32 cellular contexts compared by ENCODE assay signal in the genomic region with DNA sequence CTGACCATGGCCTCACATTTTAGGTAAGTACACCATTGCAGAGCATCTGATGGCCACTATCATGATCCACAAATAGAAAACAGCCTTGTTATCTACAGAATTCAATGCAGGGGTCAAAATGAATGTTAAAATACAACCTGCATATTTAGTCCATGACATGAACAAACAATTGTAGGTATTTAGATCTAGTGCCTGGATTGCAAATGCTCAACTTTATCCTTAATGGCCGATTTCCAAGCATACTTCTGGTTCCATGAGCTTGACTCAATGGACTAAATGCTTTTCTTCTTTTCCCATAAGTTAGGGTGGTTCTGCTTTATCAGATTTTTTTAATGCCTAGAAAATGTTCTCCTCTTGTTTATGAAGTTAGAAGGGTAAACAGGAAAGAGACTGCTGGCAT.
DNase-seq lines count a peak whose midpoint lies in the region; ATAC-seq and TF ChIP-seq lines count a peak whose summit lies in the region.
"Had no signal": no experiment of that assay in that cellular context is flagged by ENCODE, and none has a peak within 500 bp of the region (broad histone marks: within the 10 kb centered on the region; RNA-seq: fewer than 3 reads in every experiment).

No MANE protein-coding gene starts in this region.

- H3K4me1 Mint-ChIP-seq in stimulated activated naive B cell treated with anti-CD40 and anti-IgM and Interleukin-4, amounts not matched to agents 10 μg/mL and 1 μg/mL and 100 μg/mL, for 72 hours: no peaks in the 10 kb centered on the region
- H3K4me1 Mint-ChIP-seq: B cell; CD14-positive monocyte; CD4-positive, alpha-beta memory T cell; CD4-positive, CD25-positive, alpha-beta regulatory T cell; CD8-positive, alpha-beta memory T cell had no signal

- no peak overlapping the region for H4K8ac ChIP-seq in trophoblast cell (ENCODE audit: low read depth, low read length)

- H3K27ac ChIP-seq in C4-2B: peak overlapping the region; percentile 23; the same call in 1 of the 2 replicates
- H3K27ac ChIP-seq in trophoblast cell (ENCODE audit: low read depth, low read length): peak overlapping the region; percentile 98
- H3K27ac ChIP-seq: 22Rv1; A549; BLaER1; BLaER1 treated with 17β-estradiol and CSF1 and Interleukin-3, amounts not matched to agents 10 nM and 100 nM had no signal

- no peak overlapping the region for H2BK5ac ChIP-seq in trophoblast cell (ENCODE audit: low read depth, low read length, poor library complexity)

- H3K4me3 Mint-ChIP-seq in stimulated activated naive B cell treated with anti-CD40 and anti-IgM and Interleukin-4, amounts not matched to agents 10 μg/mL and 1 μg/mL and 100 μg/mL, for 72 hours: no peak overlapping the region
- H3K4me3 Mint-ChIP-seq: B cell; CD14-positive monocyte; CD4-positive, alpha-beta memory T cell; CD4-positive, alpha-beta T cell; CD8-positive, alpha-beta memory T cell; CD8-positive, alpha-beta T cell had no signal

- no CpG with 5 or more reads among the region's 1 CpG for WGBS in trophoblast cell (ENCODE audit: extremely low coverage, insufficient coverage, insufficient read length)

- H3K27ac Mint-ChIP-seq in stimulated activated naive B cell treated with anti-CD40 and anti-IgM and Interleukin-4, amounts not matched to agents 10 μg/mL and 1 μg/mL and 100 μg/mL, for 72 hours: no peak overlapping the region
- H3K27ac Mint-ChIP-seq: B cell; CD14-positive monocyte; CD4-positive, alpha-beta memory T cell; CD4-positive, alpha-beta T cell; CD4-positive, CD25-positive, alpha-beta regulatory T cell; CD8-positive, alpha-beta memory T cell; CD8-positive, alpha-beta T cell had no signal

- DNase-seq in adipocyte (ENCODE audit: low read depth) (peak; percentile 34), trophoblast cell (peak; percentile 49 to 93), NCI-H128 (lab: John Stamatoyannopoulos, UW; ENCODE audit: unreplicated experiment) (no peak), hepatic stellate cell (ENCODE audit: low spot score) (no peak)
- no peak for DNase-seq in stimulated activated naive B cell treated with anti-CD40 and anti-IgM and Interleukin-4, amounts not matched to agents 10 μg/mL and 1 μg/mL and 100 μg/mL, for 72 hours
- DNase-seq: 8988T; ACHN; AML-193; BE2C; C1 segment of cervical spinal cord; Caco-2; Calu3; CD4-positive, alpha-beta memory T cell; CD4-positive, alpha-beta T cell; CD4-positive, CD25-positive, alpha-beta regulatory T cell; CD8-positive, alpha-beta memory T cell; CD8-positive, alpha-beta T cell; COR-L47; DMS 273 treated with DMSO at 0.1 percent for 48 hours; DMS153; DMS53; DMS79; DMS79 treated with DMSO at 0.1 percent for 48 hours; DND-41; EL had no signal

- H3K27me3 Mint-ChIP-seq in stimulated activated naive B cell treated with anti-CD40 and anti-IgM and Interleukin-4, amounts not matched to agents 10 μg/mL and 1 μg/mL and 100 μg/mL, for 72 hours: peaks cover 11 to 31% of the 10 kb centered on the region in 2 donors

- no peak overlapping the region for H3K14ac ChIP-seq in trophoblast cell (ENCODE audit: low read length)

- no peak overlapping the region for H3K4ac ChIP-seq in trophoblast cell (ENCODE audit: low read depth, low read length)

- peaks cover 29% of the 10 kb centered on the region for H3K79me1 ChIP-seq in trophoblast cell (ENCODE audit: low read length)

- TF ChIP-seq CTCF in C4-2B (conservative IDR thresholded peaks at IDR 0.05): no peak

- H3K4me3 ChIP-seq in adipocyte (ENCODE audit: low read length): no peak overlapping the region
- H3K4me3 ChIP-seq in trophoblast cell (ENCODE audit: low read depth, low read length): no peak overlapping the region
- H3K4me3 ChIP-seq: A549; BLaER1; BLaER1 treated with 17β-estradiol and CSF1 and Interleukin-3, amounts not matched to agents 10 nM and 100 nM had no signal

- H3K79me2 ChIP-seq in trophoblast cell (ENCODE audit: control insufficient read depth, insufficient read depth, low read length, poor library complexity): peaks cover 2% of the 10 kb centered on the region

- no peak for ATAC-seq in stimulated activated naive B cell treated with anti-CD40 and anti-IgM and Interleukin-4, amounts not matched to agents 10 μg/mL and 1 μg/mL and 100 μg/mL, for 72 hours (replicated peaks)
- ATAC-seq: A549; CD8-positive, alpha-beta T cell had no signal

- H3K4me2 ChIP-seq in trophoblast cell (ENCODE audit: low read length): no peak overlapping the region
- H3K4me2 ChIP-seq: A549; BLaER1; BLaER1 treated with 17β-estradiol and CSF1 and Interleukin-3, amounts not matched to agents 10 nM and 100 nM had no signal

- no peaks in the 10 kb centered on the region for H3K9me3 Mint-ChIP-seq in stimulated activated naive B cell treated with anti-CD40 and anti-IgM and Interleukin-4, amounts not matched to agents 10 μg/mL and 1 μg/mL and 100 μg/mL, for 72 hours
- H3K9me3 Mint-ChIP-seq: CD14-positive monocyte; CD4-positive, alpha-beta memory T cell; CD4-positive, alpha-beta T cell; CD4-positive, CD25-positive, alpha-beta regulatory T cell; CD8-positive, alpha-beta memory T cell; CD8-positive, alpha-beta T cell had no signal

- H3K27me3 ChIP-seq in adipocyte (replicated peaks; ENCODE audit: control insufficient read depth, insufficient read depth, low read length): no peaks in the 10 kb centered on the region
- no peaks in the 10 kb centered on the region for H3K27me3 ChIP-seq in trophoblast cell (ENCODE audit: insufficient read depth, low read length)
- H3K27me3 ChIP-seq: BE2C; BLaER1; BLaER1 treated with 17β-estradiol and CSF1 and Interleukin-3, amounts not matched to agents 10 nM and 100 nM had no signal

- no peak overlapping the region for H3K9ac ChIP-seq in adipocyte (ENCODE audit: low read length)
- no peak overlapping the region for H3K9ac ChIP-seq in trophoblast cell (ENCODE audit: low read length)
- H3K9ac ChIP-seq: BLaER1; BLaER1 treated with 17β-estradiol and CSF1 and Interleukin-3, amounts not matched to agents 10 nM and 100 nM had no signal

- H2BK120ac ChIP-seq in trophoblast cell (ENCODE audit: insufficient read depth, low read length, poor library complexity): peak overlapping the region; percentile 100

- H3K36me3 ChIP-seq in adipocyte (ENCODE audit: control insufficient read depth, insufficient read depth, low read length, severe bottlenecking) (no peaks in the 10 kb centered on the region), trophoblast cell (ENCODE audit: control insufficient read depth in 1 of 2, insufficient read depth in 2 of 2, low read length in 2 of 2) (no peaks in the 10 kb centered on the region)
- H3K36me3 ChIP-seq: BE2C; BLaER1; BLaER1 treated with 17β-estradiol and CSF1 and Interleukin-3, amounts not matched to agents 10 nM and 100 nM had no signal

- H2AFZ ChIP-seq in trophoblast cell (ENCODE audit: insufficient read depth, low read length, poor library complexity): no peak overlapping the region

- H3K9me3 ChIP-seq in adipocyte (ENCODE audit: control insufficient read depth, low read length) (no peaks in the 10 kb centered on the region), trophoblast cell (ENCODE audit: insufficient read depth, low read depth, low read length) (no peaks in the 10 kb centered on the region)
- H3K9me3 ChIP-seq: A549; BE2C; BLaER1; BLaER1 treated with 17β-estradiol and CSF1 and Interleukin-3, amounts not matched to agents 10 nM and 100 nM; Caco-2 had no signal

- no peak overlapping the region for H3K23ac ChIP-seq in trophoblast cell (ENCODE audit: low read length)

- no peak overlapping the region for H4K12ac ChIP-seq in trophoblast cell (ENCODE audit: low read depth, low read length)

- no peaks in the 10 kb centered on the region for H3K36me3 Mint-ChIP-seq in stimulated activated naive B cell treated with anti-CD40 and anti-IgM and Interleukin-4, amounts not matched to agents 10 μg/mL and 1 μg/mL and 100 μg/mL, for 72 hours
- H3K36me3 Mint-ChIP-seq: CD14-positive monocyte; CD4-positive, alpha-beta memory T cell; CD4-positive, CD25-positive, alpha-beta regulatory T cell; CD8-positive, alpha-beta memory T cell; CD8-positive, alpha-beta T cell had no signal

- H2BK12ac ChIP-seq in trophoblast cell (ENCODE audit: low read length): no peak overlapping the region

- H4K91ac ChIP-seq in trophoblast cell (ENCODE audit: low read depth, low read length): no peak overlapping the region

- no peak overlapping the region for H2AK5ac ChIP-seq in trophoblast cell (ENCODE audit: low read length)

- H3K4me1 ChIP-seq in adipocyte (ENCODE audit: control insufficient read depth, insufficient read depth, low read length) (peaks cover 12% of the 10 kb centered on the region), trophoblast cell (ENCODE audit: control insufficient read depth in 1 of 2, insufficient read depth in 2 of 2, low read length in 2 of 2) (peaks cover 2 to 10% of the 10 kb centered on the region in 2 experiments)
- H3K4me1 ChIP-seq: A549; BLaER1; BLaER1 treated with 17β-estradiol and CSF1 and Interleukin-3, amounts not matched to agents 10 nM and 100 nM; Caco-2 had no signal

- H3K18ac ChIP-seq in trophoblast cell (ENCODE audit: low read length): no peak overlapping the region

Comparison
In these comparisons a context has a peak if more than half of its experiments do, and no peak if none do; other contexts are left out.
1. DNase-seq: peak in adipocyte (single experiment) and trophoblast cell (2 of 2); none in NCI-H128 (single experiment), stimulated activated naive B cell treated with anti-CD40 and anti-IgM and Interleukin-4, amounts not matched to agents 10 μg/mL and 1 μg/mL and 100 μg/mL, for 72 hours (single experiment) and hepatic stellate cell (single experiment).